In genomic region chr3:3632439-3632838, GRCh38 we compare ENCODE assay signal across 12 cellular contexts.
"Had no signal": no experiment of that assay in that cellular context is flagged by ENCODE, and none has a peak within 500 bp of the region (broad histone marks: within the 10 kb centered on the region; RNA-seq: fewer than 3 reads in every experiment).

No MANE protein-coding gene starts in this region.

- H3K27me3 ChIP-seq: adrenal gland, left lung, sigmoid colon had no signal

- H3K4me3 ChIP-seq: adrenal gland, left lung, sigmoid colon had no signal

- H3K36me3 ChIP-seq: adrenal gland, left lung, sigmoid colon had no signal

- DNase-seq: activated CD4-positive, alpha-beta T cell treated with anti-CD3 and anti-CD28 coated beads, Interleukin-2, amount 50 U/mL, for 4 hours; activated gamma-delta T cell treated with Interleukin-2 at 50 U/mL for 16 hours; adrenal gland; cerebellar nuclear complex; cortex of kidney; head of caudate nucleus; left lung; mammary epithelial cell; midbrain; nucleus accumbens; sigmoid colon; stimulated activated CD4-positive, alpha-beta T cell treated with anti-CD3 and anti-CD28 coated beads, Interleukin-4, amount 100 ng/mL, for 4 hours had no signal

- H3K27ac ChIP-seq: adrenal gland, left lung, sigmoid colon had no signal
